In the genomic region with DNA sequence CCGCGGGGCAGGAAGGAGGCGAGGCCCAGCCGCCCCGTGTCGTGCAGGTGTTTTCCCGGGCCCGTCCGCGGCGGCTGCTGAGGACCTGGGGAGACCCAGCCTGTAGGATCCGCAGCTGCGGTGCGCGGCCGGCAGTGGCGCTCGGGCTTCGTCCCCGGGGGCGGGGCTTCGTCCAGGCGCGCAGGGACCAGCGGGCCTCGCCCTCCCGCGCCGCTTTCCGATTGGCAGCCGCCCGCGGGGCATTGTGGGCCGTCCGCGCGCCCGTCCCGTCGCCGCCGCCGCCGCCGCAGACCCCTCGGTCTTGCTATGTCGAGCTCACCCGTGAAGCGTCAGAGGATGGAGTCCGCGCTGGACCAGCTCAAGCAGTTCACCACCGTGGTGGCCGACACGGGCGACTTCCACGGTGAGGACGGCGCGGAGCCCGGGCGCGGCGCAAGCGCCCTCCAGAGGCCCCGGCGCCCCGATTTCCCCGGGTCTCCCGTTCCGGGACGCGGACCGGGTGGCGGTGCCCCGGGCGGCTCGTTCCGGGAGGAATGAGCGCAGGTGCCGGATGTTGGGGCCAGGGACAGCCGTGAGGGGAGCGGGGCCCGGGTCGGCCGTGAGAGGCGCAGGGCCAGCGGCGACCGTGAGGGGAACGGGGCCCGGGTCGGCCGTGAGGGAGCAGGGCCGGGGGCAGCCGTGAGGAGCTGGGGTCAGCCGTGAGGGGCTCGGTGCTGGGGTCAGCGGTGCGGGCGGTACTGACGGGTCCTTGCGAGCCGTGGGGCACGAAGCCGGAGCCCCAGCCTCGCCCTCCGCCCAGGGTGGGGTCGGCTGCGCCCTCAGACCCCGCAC, we compare ENCODE assay signal across 8 cellular contexts. TPM values are rescaled to one million over a fixed set of nuclear protein-coding genes. Genes with fewer than 3 reads are reported as not detected.
DNase-seq lines count a peak whose midpoint lies in the region; ATAC-seq and TF ChIP-seq lines count a peak whose summit lies in the region.

TALDO1 (plus strand) TSS at position 289 of the 831 bp plus-strand sequence; CDS start at position 307, 18 bp downstream.

- H3K36me3 ChIP-seq in colonic mucosa, result no peaks in the 10 kb centered on the region

- POLR2A ChIA-PET in activated CD4-positive, alpha-beta T cell treated with anti-CD3 and anti-CD28 coated beads for 36 hours (lab: Charles Lee), result no interaction called here

- H3K27ac Mint-ChIP-seq in activated CD4-positive, alpha-beta T cell treated with anti-CD3 and anti-CD28 coated beads for 36 hours, result peak within 1 kb of the TSS; percentile 72

- intact Hi-C loops in activated CD4-positive, alpha-beta T cell treated with anti-CD3 and anti-CD28 coated beads for 36 hours (cut with DNase I, micrococcal nuclease), result loop anchor here in 1 of 2 experiments (1.0 to 2.0 kb wide), 8 partner anchors 19 to 825 kb away; partner anchors contain the start of genes DEAF1, DUSP8, GATD1 and HRAS
- intact Hi-C loops in colonic mucosa (cut with DNase I), result no loop called here

- no peaks in the 10 kb centered on the region for H3K9me3 ChIP-seq in colonic mucosa

- H3K27me3 ChIP-seq in colonic mucosa, result no peaks in the 10 kb centered on the region

- no peaks in the 10 kb centered on the region for H3K9me3 Mint-ChIP-seq in activated CD4-positive, alpha-beta T cell treated with anti-CD3 and anti-CD28 coated beads for 36 hours (ENCODE audit: low read depth)

- H3K27ac ChIP-seq in colonic mucosa, result peak within 1 kb of the TSS; percentile 76

- H3K9ac ChIP-seq in colonic mucosa (ENCODE audit: low read depth in 2 of 2, low read length in 2 of 2), result peak within 1 kb of the TSS; percentile 65 to 96

- CTCF ChIA-PET in activated CD4-positive, alpha-beta T cell treated with anti-CD3 and anti-CD28 coated beads for 36 hours (lab: Charles Lee), result interaction anchor here (0.7 to 3.3 kb wide), 8 partner anchors 10 to 187 kb away, joined by 3 to 15 read pairs (median 3); partner anchors contain the start of genes GATD1, LMNTD2 and RASSF7

- peaks cover 6% of the 10 kb centered on the region for H3K36me3 Mint-ChIP-seq in activated CD4-positive, alpha-beta T cell treated with anti-CD3 and anti-CD28 coated beads for 36 hours (ENCODE audit: low read depth)

- H3K4me3 ChIP-seq in colonic mucosa, result peak within 1 kb of the TSS; percentile 90

- DNase-seq in AG20443 (ENCODE audit: low spot score) (peak; percentile 98), NCI-H345 treated with DMSO at 0.1 percent for 48 hours (lab: John Stamatoyannopoulos, UW; ENCODE audit: unreplicated experiment) (peak; percentile 77), colonic mucosa (peak; percentile 93), left kidney (ENCODE audit: low read depth, low spot score) (peak; percentile 98)
- peak; percentile 92 for DNase-seq in activated CD4-positive, alpha-beta T cell treated with anti-CD3 and anti-CD28 coated beads for 36 hours
- DNase-seq in stimulated activated CD4-positive, alpha-beta T cell treated with anti-CD3 and anti-CD28 coated beads, Interleukin-2, amount 100 ng/mL, for 24 hours, result peak; percentile 88 to 95

- H3K27me3 Mint-ChIP-seq in activated CD4-positive, alpha-beta T cell treated with anti-CD3 and anti-CD28 coated beads for 36 hours, result no peaks in the 10 kb centered on the region

- no peak for TF ChIP-seq CTCF in colonic mucosa (IDR thresholded peaks at IDR 0.05)

- peak within 1 kb of the TSS; percentile 82 for H3K4me3 Mint-ChIP-seq in activated CD4-positive, alpha-beta T cell treated with anti-CD3 and anti-CD28 coated beads for 36 hours

- ATAC-seq in GM19025 (IDR thresholded peaks at IDR 0.05; ENCODE audit: low read depth, unreplicated experiment) (peak; percentile 94), HG03280 (IDR thresholded peaks at IDR 0.05; ENCODE audit: unreplicated experiment) (peak; percentile 94)
- ATAC-seq in activated CD4-positive, alpha-beta T cell treated with anti-CD3 and anti-CD28 coated beads for 36 hours, result peak; percentile 91

- H3K4me1 Mint-ChIP-seq in activated CD4-positive, alpha-beta T cell treated with anti-CD3 and anti-CD28 coated beads for 36 hours, result peaks cover 20% of the 10 kb centered on the region

- H3K4me1 ChIP-seq in colonic mucosa, result peaks cover 19% of the 10 kb centered on the region

RNA-seq across cellular contexts. Expression of gene TALDO1, which starts in this region (rescaled TPM):
- total RNA-seq in activated CD4-positive, alpha-beta T cell treated with anti-CD3 and anti-CD28 coated beads for 36 hours, result 100 to 1,000 TPM; 239 to 246 TPM
- total RNA-seq in colonic mucosa, result 100 to 1,000 TPM; 195 to 274 TPM

Comparison
In these comparisons a context has a peak if more than half of its experiments do, and no peak if none do; other contexts are left out.
1. Peak in every context shown above with its lines: DNase-seq, ATAC-seq, H3K4me3 ChIP-seq and H3K27ac ChIP-seq.